Comparison of ENCODE assay signal across 14 cellular contexts in genomic region chr21:41071410-41071809, GRCh38.
DNase-seq lines count a peak whose midpoint lies in the region; ATAC-seq and TF ChIP-seq lines count a peak whose summit lies in the region.
"Had no signal": no experiment of that assay in that cellular context is flagged by ENCODE, and none has a peak within 500 bp of the region (broad histone marks: within the 10 kb centered on the region; RNA-seq: fewer than 3 reads in every experiment).

No MANE protein-coding gene starts in this region.

- no peaks in the 10 kb centered on the region for H3K36me3 Mint-ChIP-seq in HFFc6 (ENCODE audit: low read depth)
- H3K36me3 Mint-ChIP-seq: stimulated activated naive B cell treated with anti-CD40 and anti-IgM and Interleukin-4, amounts not matched to agents 10 μg/mL and 1 μg/mL and 100 μg/mL, for 72 hours had no signal

- no peak overlapping the region for H3K18ac ChIP-seq in mesendoderm (ENCODE audit: low read length)

- peaks cover 6% of the 10 kb centered on the region for H3K27me3 Mint-ChIP-seq in HFFc6 (ENCODE audit: insufficient read depth)

- H3K27ac Mint-ChIP-seq in HFFc6, result no peak overlapping the region
- H3K27ac Mint-ChIP-seq: stimulated activated naive B cell treated with anti-CD40 and anti-IgM and Interleukin-4, amounts not matched to agents 10 μg/mL and 1 μg/mL and 100 μg/mL, for 72 hours had no signal

- peaks cover 17% of the 10 kb centered on the region for H3K9me3 Mint-ChIP-seq in HFFc6
- H3K9me3 Mint-ChIP-seq: stimulated activated naive B cell treated with anti-CD40 and anti-IgM and Interleukin-4, amounts not matched to agents 10 μg/mL and 1 μg/mL and 100 μg/mL, for 72 hours had no signal

- H3K4ac ChIP-seq in mesendoderm (ENCODE audit: low read depth, low read length), result no peak overlapping the region

- H3K79me1 ChIP-seq in mesendoderm (ENCODE audit: low read length), result no peaks in the 10 kb centered on the region

- H2BK5ac ChIP-seq in mesendoderm (ENCODE audit: low read length), result no peak overlapping the region

- H4K5ac ChIP-seq in mesendoderm (ENCODE audit: low read length), result no peak overlapping the region

- H3K9me3 ChIP-seq in SK-N-MC (ENCODE audit: low read depth, low read length), result no peaks in the 10 kb centered on the region
- H3K9me3 ChIP-seq: HAP-1 had no signal

- WGBS in mesendoderm (ENCODE audit: extremely low coverage, insufficient coverage, low lambda C conversion rate), result no CpG with 5 or more reads among the region's 8 CpGs

- H3K36me3 ChIP-seq in SK-N-MC (ENCODE audit: insufficient read depth, low read length) (no peaks in the 10 kb centered on the region), mesendoderm (ENCODE audit: control insufficient read depth, insufficient read depth, low read length) (no peaks in the 10 kb centered on the region)
- H3K36me3 ChIP-seq: HAP-1 had no signal

- no peaks in the 10 kb centered on the region for H3K27me3 ChIP-seq in mesendoderm (ENCODE audit: insufficient read depth, low read length, poor library complexity)

- H3K4me1 ChIP-seq in mesendoderm (ENCODE audit: control insufficient read depth, low read depth, low read length), result no peaks in the 10 kb centered on the region
- H3K4me1 ChIP-seq: HAP-1 had no signal

- H3K4me3 ChIP-seq in SK-N-MC (peak overlapping the region; percentile 50), mesendoderm (ENCODE audit: low read length) (no peak overlapping the region)
- H3K4me3 ChIP-seq: HAP-1 had no signal

- H3K56ac ChIP-seq in mesendoderm (ENCODE audit: low read length), result no peak overlapping the region

- TF ChIP-seq CTCF in HFFc6 (IDR thresholded peaks at IDR 0.05), result peak; percentile 41

- H3K23ac ChIP-seq in mesendoderm (ENCODE audit: low read length), result no peak overlapping the region

- intact Hi-C loops in left ventricle myocardium superior (cut with micrococcal nuclease), result no loop called here

- no peaks in the 10 kb centered on the region for H3K79me2 ChIP-seq in mesendoderm (ENCODE audit: control insufficient read depth, insufficient read depth, low read length)

- no peak for ATAC-seq in left ventricle myocardium superior
- ATAC-seq: stimulated activated naive B cell treated with anti-CD40 and anti-IgM and Interleukin-4, amounts not matched to agents 10 μg/mL and 1 μg/mL and 100 μg/mL, for 72 hours had no signal

- no peak overlapping the region for H4K8ac ChIP-seq in mesendoderm (ENCODE audit: low read depth, low read length)

- H2BK15ac ChIP-seq in mesendoderm (replicated peaks; ENCODE audit: low read depth), result no peak overlapping the region

- H3K4me2 ChIP-seq in mesendoderm (ENCODE audit: low read length), result no peak overlapping the region

- H3K4me3 Mint-ChIP-seq in HFFc6, result no peak overlapping the region
- H3K4me3 Mint-ChIP-seq: stimulated activated naive B cell treated with anti-CD40 and anti-IgM and Interleukin-4, amounts not matched to agents 10 μg/mL and 1 μg/mL and 100 μg/mL, for 72 hours had no signal

- no peak overlapping the region for H2AK5ac ChIP-seq in mesendoderm (ENCODE audit: low read length)

- H3K4me1 Mint-ChIP-seq in HFFc6 (ENCODE audit: low read depth), result peaks cover 9% of the 10 kb centered on the region

- peak overlapping the region; percentile 55 for H3K9ac ChIP-seq in SK-N-MC (ENCODE audit: insufficient read length)
- no peak overlapping the region for H3K9ac ChIP-seq in mesendoderm (ENCODE audit: low read length)

- H3K27ac ChIP-seq in SK-N-MC, result peak overlapping the region; percentile 68; the same call in 1 of the 2 replicates
- no peak overlapping the region for H3K27ac ChIP-seq in mesendoderm (ENCODE audit: low read depth, low read length)

- DNase-seq in NCI-H748 (lab: John Stamatoyannopoulos, UW; ENCODE audit: unreplicated experiment), result peak; percentile 43
- DNase-seq in NCI-H748 treated with DMSO at 0.1 percent for 48 hours (lab: John Stamatoyannopoulos, UW), result no peak
- no peak for DNase-seq in HFFc6
- no peak for DNase-seq in SK-N-MC (ENCODE audit: low read depth, low spot score)
- DNase-seq in mesendoderm, result peak; percentile 69
- DNase-seq in activated T-cell treated with anti-CD3 and anti-CD28 coated beads for 4 hours, result no peak
- no peak for DNase-seq in left ventricle myocardium superior
- DNase-seq in activated CD4-positive, alpha-beta T cell treated with anti-CD3 and anti-CD28 coated beads, Interleukin-2, amount 50 U/mL, for 1 hour, result no peak
- DNase-seq: activated CD8-positive, alpha-beta memory T cell treated with anti-CD3 and anti-CD28 coated beads for 24 hours; activated naive CD4-positive, alpha-beta T cell treated with anti-CD3 and anti-CD28 coated beads, Interleukin-2, amount 50 U/mL, for 16 hours; NCI-H2029; stimulated activated CD4-positive, alpha-beta T cell treated with anti-CD3 and anti-CD28 coated beads, Interleukin-2, amount 100 ng/mL, for 48 hours; stimulated activated naive B cell treated with anti-CD40 and anti-IgM and Interleukin-4, amounts not matched to agents 10 μg/mL and 1 μg/mL and 100 μg/mL, for 72 hours had no signal

- H2BK120ac ChIP-seq in mesendoderm (ENCODE audit: low read depth, low read length), result no peak overlapping the region

Comparison
In these comparisons a context has a peak if more than half of its experiments do, and no peak if none do; other contexts are left out.
1. DNase-seq: peak in NCI-H748 (single experiment) and mesendoderm (single experiment); none in NCI-H748 treated with DMSO at 0.1 percent for 48 hours (single experiment), HFFc6 (single experiment), SK-N-MC (single experiment), activated T-cell treated with anti-CD3 and anti-CD28 coated beads for 4 hours (single experiment), left ventricle myocardium superior (single experiment) and activated CD4-positive, alpha-beta T cell treated with anti-CD3 and anti-CD28 coated beads, Interleukin-2, amount 50 U/mL, for 1 hour (single experiment).